ENCODE assay signal across 11 cellular contexts in the genomic region with DNA sequence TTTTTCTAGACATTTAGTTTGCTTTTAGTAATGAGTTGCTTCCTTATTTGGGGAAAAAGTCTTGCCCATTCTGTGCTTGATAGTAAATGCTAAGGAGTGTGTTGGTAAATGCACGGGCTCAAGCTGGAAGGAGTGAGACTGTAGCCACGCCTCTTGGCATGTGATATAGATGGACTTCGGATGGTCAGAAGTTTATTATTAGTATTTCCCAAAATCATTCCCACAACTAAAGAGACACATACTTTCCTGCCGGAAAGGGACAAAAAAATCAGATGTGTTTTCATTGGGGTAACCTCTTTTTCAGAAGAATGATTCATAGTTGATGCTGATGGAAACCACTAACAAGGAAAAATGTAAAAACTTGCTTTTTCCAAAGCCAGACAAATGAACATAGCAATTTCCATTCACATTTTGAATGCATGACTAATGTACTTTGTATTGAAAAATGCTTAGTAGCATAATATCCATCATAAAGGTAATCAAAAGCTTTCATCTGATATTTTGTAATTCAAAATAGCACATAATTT.
DNase-seq lines count a peak whose midpoint lies in the region; FAIRE-seq and TF ChIP-seq lines count a peak whose summit lies in the region.
"Had no signal": no experiment of that assay in that cellular context is flagged by ENCODE, and none has a peak within 500 bp of the region (broad histone marks: within the 10 kb centered on the region; RNA-seq: fewer than 3 reads in every experiment).

No MANE protein-coding gene starts in this region.

- FAIRE-seq in kidney (lab: Jason Lieb, UNC): no peak

- intact Hi-C loops in kidney (cut with DNase I) (no loop called here), thyroid gland (cut with DNase I) (loop anchor here (10.0 kb wide), 1 partner anchor 213 kb away; no protein-coding TSS in a partner anchor), Caco-2 (cut with micrococcal nuclease; ENCODE audit: unreplicated experiment) (no loop called here)

- no peaks in the 10 kb centered on the region for H3K27me3 Mint-ChIP-seq in Caco-2 (ENCODE audit: insufficient read depth, unreplicated experiment)

- peaks cover 7 to 11% of the 10 kb centered on the region in 2 donors for H3K4me1 ChIP-seq in kidney (ENCODE audit: control insufficient read depth in 1 of 2, insufficient read depth in 1 of 2, low read depth in 1 of 2, low read length in 2 of 2)
- peaks cover 4 to 23% of the 10 kb centered on the region in 2 donors for H3K4me1 ChIP-seq in thyroid gland
- no peaks in the 10 kb centered on the region for H3K4me1 ChIP-seq in Caco-2

- POLR2A ChIA-PET in Caco-2 (lab: Charles Lee): no interaction called here

- DNase-seq in HS-27A (ENCODE audit: low read depth): peak; percentile 63
- DNase-seq in cardiac fibroblast (ENCODE audit: low read depth in 2 of 2): peak; percentile 93 to 96
- no peak for DNase-seq in kidney
- DNase-seq in thyroid gland: no peak
- no peak for DNase-seq in H7
- no peak for DNase-seq in NCI-H1694 (lab: John Stamatoyannopoulos, UW)
- no peak for DNase-seq in Caco-2
- DNase-seq in NCI-H524 treated with DMSO at 0.1 percent for 48 hours (lab: John Stamatoyannopoulos, UW): no peak
- DNase-seq: activated CD8-positive, alpha-beta memory T cell treated with anti-CD3 and anti-CD28 coated beads, Interleukin-2, amount 10 ng/mL, durations not matched to agents 7 days and 5 days; NCI-H1930; SW 1271 had no signal

- no peaks in the 10 kb centered on the region for H3K9me3 Mint-ChIP-seq in Caco-2 (ENCODE audit: unreplicated experiment)

- no peak overlapping the region for H3K4me3 Mint-ChIP-seq in Caco-2 (ENCODE audit: unreplicated experiment)
- H3K4me3 Mint-ChIP-seq: activated CD8-positive, alpha-beta memory T cell treated with anti-CD3 and anti-CD28 coated beads, Interleukin-2, amount 10 ng/mL, durations not matched to agents 7 days and 5 days had no signal

- no peaks in the 10 kb centered on the region for H3K36me3 ChIP-seq in kidney (ENCODE audit: control insufficient read depth in 1 of 2, insufficient read depth in 2 of 2, low read length in 2 of 2)
- H3K36me3 ChIP-seq in thyroid gland: no peaks in the 10 kb centered on the region
- H3K36me3 ChIP-seq in H7 (replicated peaks; ENCODE audit: control insufficient read depth, insufficient read depth, low read length): no peaks in the 10 kb centered on the region
- no peaks in the 10 kb centered on the region for H3K36me3 ChIP-seq in Caco-2 (ENCODE audit: control insufficient read depth, insufficient read depth, low read length)

- no peak overlapping the region for H3K9ac ChIP-seq in kidney (ENCODE audit: low read length in 2 of 2)

- CTCF ChIA-PET in Caco-2 (lab: Charles Lee): no interaction called here

- BruUV-seq in Caco-2 (replicated peaks; lab: Mats Ljungman, UMichigan): no TSS peak

- H3K27me3 ChIP-seq in thyroid gland (no peaks in the 10 kb centered on the region), H7 (ENCODE audit: control insufficient read depth, insufficient read depth, low read length) (no peaks in the 10 kb centered on the region), Caco-2 (replicated peaks; ENCODE audit: control insufficient read depth, insufficient read depth, low read length) (no peaks in the 10 kb centered on the region)

- H3K36me3 Mint-ChIP-seq in Caco-2 (ENCODE audit: insufficient read depth, unreplicated experiment): no peaks in the 10 kb centered on the region
- H3K36me3 Mint-ChIP-seq: activated CD8-positive, alpha-beta memory T cell treated with anti-CD3 and anti-CD28 coated beads, Interleukin-2, amount 10 ng/mL, durations not matched to agents 7 days and 5 days had no signal

- H3K27ac ChIP-seq in kidney (ENCODE audit: low read depth in 2 of 2, low read length in 2 of 2) (peak overlapping the region; percentile 19 to 50), thyroid gland (peak overlapping the region; percentile 35 to 61 (median 57))

- no peak for TF ChIP-seq CTCF in cardiac fibroblast (IDR thresholded peaks at IDR 0.05; ENCODE audit: low read depth, low read length)
- TF ChIP-seq CTCF in kidney (IDR thresholded peaks at IDR 0.05; ENCODE audit: borderline replicate concordance, extremely low read depth, insufficient read depth): no peak
- no peak for TF ChIP-seq CTCF in thyroid gland (IDR thresholded peaks at IDR 0.05)
- no peak for TF ChIP-seq CTCF in Caco-2 (IDR thresholded peaks at IDR 0.05; ENCODE audit: insufficient read depth in 1 of 2, low read depth in 1 of 2, low read length in 1 of 2, severe bottlenecking in 1 of 2, unreplicated experiment in 1 of 2)

- H3K9me3 ChIP-seq in kidney (ENCODE audit: control insufficient read depth in 1 of 2, low read length in 2 of 2) (no peaks in the 10 kb centered on the region), thyroid gland (no peaks in the 10 kb centered on the region), Caco-2 (no peaks in the 10 kb centered on the region)

- WGBS in thyroid gland, 2 donors: 55 to 62% methylated on average over 4 of the region's 4 CpGs

- H3K27ac Mint-ChIP-seq in Caco-2 (ENCODE audit: unreplicated experiment): no peak overlapping the region
- H3K27ac Mint-ChIP-seq: activated CD8-positive, alpha-beta memory T cell treated with anti-CD3 and anti-CD28 coated beads, Interleukin-2, amount 10 ng/mL, durations not matched to agents 7 days and 5 days had no signal

- no peak for TF ChIP-seq POLR2A in thyroid gland (IDR thresholded peaks at IDR 0.05)

- no peaks in the 10 kb centered on the region for H3K4me1 Mint-ChIP-seq in Caco-2 (ENCODE audit: low read depth, unreplicated experiment)
- H3K4me1 Mint-ChIP-seq: activated CD8-positive, alpha-beta memory T cell treated with anti-CD3 and anti-CD28 coated beads, Interleukin-2, amount 10 ng/mL, durations not matched to agents 7 days and 5 days had no signal

- H3K4me3 ChIP-seq in cardiac fibroblast (replicated peaks in 1 of 2; ENCODE audit: low read depth in 2 of 2, low read length in 2 of 2): no peak overlapping the region
- H3K4me3 ChIP-seq in kidney (ENCODE audit: low read length in 2 of 2): no peak overlapping the region
- no peak overlapping the region for H3K4me3 ChIP-seq in thyroid gland (replicated peaks in 1 of 3)
- H3K4me3 ChIP-seq in H7 (ENCODE audit: insufficient read depth, low read depth, low read length): no peak overlapping the region
- no peak overlapping the region for H3K4me3 ChIP-seq in Caco-2 (ENCODE audit: low read depth, low read length)

Comparison
In these comparisons a context has a peak if more than half of its experiments do, and no peak if none do; other contexts are left out.
1. DNase-seq: peak in HS-27A (single experiment) and cardiac fibroblast (2 of 2); none in kidney (single experiment), thyroid gland (0 of 2), H7 (single experiment), NCI-H1694 (single experiment), Caco-2 (0 of 2) and NCI-H524 treated with DMSO at 0.1 percent for 48 hours (single experiment).